ENCODE assay signal across 14 cellular contexts in the genomic region with DNA sequence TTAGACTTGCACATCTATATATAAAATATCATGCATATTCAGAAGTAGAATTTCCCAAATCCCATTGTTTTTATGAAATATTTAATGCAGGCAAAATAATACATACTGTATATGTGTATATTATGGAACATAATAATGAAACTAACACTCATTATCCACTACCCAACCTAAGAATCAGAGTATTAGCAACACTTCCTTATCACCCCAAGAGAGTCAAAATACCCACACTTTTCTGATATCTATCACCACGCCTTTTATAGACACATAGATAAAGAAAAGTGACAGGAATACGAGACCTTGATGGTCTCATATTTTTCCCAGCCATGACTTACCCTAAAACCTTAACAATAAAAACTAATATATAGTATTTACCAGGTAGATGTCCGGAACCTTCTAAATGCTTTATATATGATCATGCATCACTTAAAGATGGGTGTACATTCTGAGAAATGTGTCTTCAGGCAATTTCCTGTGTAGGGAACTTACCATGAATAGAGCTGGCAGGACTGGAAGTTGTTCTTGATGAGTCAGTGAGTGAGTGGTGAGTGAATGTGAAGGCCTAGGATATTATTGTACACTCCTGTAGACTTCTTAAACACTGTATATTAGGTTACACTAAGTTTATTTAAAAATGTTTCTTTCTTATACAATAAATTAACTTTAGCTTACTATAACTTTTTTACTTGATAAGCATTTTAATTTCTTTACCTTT. TPM values are rescaled to one million over a fixed set of nuclear protein-coding genes. Genes with fewer than 3 reads are reported as not detected.
DNase-seq lines count a peak whose midpoint lies in the region; ATAC-seq, FAIRE-seq and TF ChIP-seq lines count a peak whose summit lies in the region.
"Had no signal": no experiment of that assay in that cellular context is flagged by ENCODE, and none has a peak within 500 bp of the region (broad histone marks: within the 10 kb centered on the region; RNA-seq: fewer than 3 reads in every experiment).

No MANE protein-coding gene starts in this region.

- intact Hi-C loops in Right ventricle myocardium inferior (cut with DNase I): no loop called here

- H3K27me3 ChIP-seq in AG04450 (ENCODE audit: control insufficient read depth, insufficient read depth, low read length): no peaks in the 10 kb centered on the region
- H3K27me3 ChIP-seq in small intestine (ENCODE audit: control insufficient read depth in 2 of 2, insufficient read depth in 2 of 2, low read length in 2 of 2): no peaks in the 10 kb centered on the region
- H3K27me3 ChIP-seq: body of pancreas, esophagus muscularis mucosa had no signal

- CTCF ChIA-PET in AG04450 (lab: Charles Lee): interaction anchor here (1.1 to 1.2 kb wide), 2 partner anchors 40 to 335 kb away, joined by 3 read pairs; no protein-coding TSS in a partner anchor

- peak; percentile 20 for DNase-seq in AG04450 (ENCODE audit: low read depth, low spot score)
- DNase-seq in HT1080 (ENCODE audit: low read depth): peak; percentile 88
- peak; percentile 55 for DNase-seq in amniotic epithelial cell (ENCODE audit: low read depth)
- peak; percentile 40 for DNase-seq in foreskin melanocyte
- no peak for DNase-seq in Right ventricle myocardium inferior (ENCODE audit: missing footprints)
- DNase-seq in ecto neural progenitor cell (ENCODE audit: low spot score): no peak
- DNase-seq in small intestine: no peak
- DNase-seq: body of pancreas, left colon, NCI-H1930, T-helper 2 cell had no signal

- no peaks in the 10 kb centered on the region for H3K36me3 ChIP-seq in small intestine (ENCODE audit: control insufficient read depth in 2 of 2, insufficient read depth in 2 of 2, low read length in 2 of 2)
- H3K36me3 ChIP-seq: esophagus muscularis mucosa had no signal

- no peaks in the 10 kb centered on the region for H3K4me1 ChIP-seq in small intestine (ENCODE audit: control insufficient read depth in 2 of 2, insufficient read depth in 1 of 2, low read depth in 1 of 2, low read length in 1 of 2)
- H3K4me1 ChIP-seq: body of pancreas, esophagus muscularis mucosa had no signal

- H3K4me3 ChIP-seq in AG04450 (ENCODE audit: low read depth, low read length) (no peak overlapping the region), small intestine (ENCODE audit: low read depth in 1 of 2, low read length in 2 of 2) (no peak overlapping the region)
- H3K4me3 ChIP-seq: body of pancreas, esophagus muscularis mucosa had no signal

- POLR2A ChIA-PET in AG04450 (lab: Yijun Ruan, JAX): no interaction called here

- ATAC-seq in Right ventricle myocardium inferior (no peak), HG03025 (IDR thresholded peaks at IDR 0.05; ENCODE audit: low FRiP score, unreplicated experiment) (no peak)
- ATAC-seq: body of pancreas, HepG2, left colon had no signal

- H3K9me3 ChIP-seq in AG04450 (ENCODE audit: control insufficient read depth, insufficient read depth, low read length) (no peaks in the 10 kb centered on the region), small intestine (ENCODE audit: control insufficient read depth, low read depth) (no peaks in the 10 kb centered on the region)
- H3K9me3 ChIP-seq: body of pancreas, esophagus muscularis mucosa had no signal

- no peak for TF ChIP-seq CTCF in AG04450 (IDR thresholded peaks at IDR 0.05; ENCODE audit: low read depth, low read length)

- WGBS in small intestine, 3 donors: 41 to 72% (median 42%) methylated on average over 3 of the region's 3 CpGs

- H3K27ac ChIP-seq in AG04450 (ENCODE audit: low read depth, low read length) (no peak overlapping the region), small intestine (ENCODE audit: low read depth in 1 of 2, low read length in 1 of 2) (no peak overlapping the region)
- H3K27ac ChIP-seq: body of pancreas, esophagus muscularis mucosa had no signal

- no peak for FAIRE-seq in small intestine (lab: Jason Lieb, UNC)
- FAIRE-seq: HepG2 had no signal

RNA-seq across cellular contexts. Expression of a gene that starts 45.5 kb away (rescaled TPM):
- polyA plus RNA-seq in AG04450 (2011; rRNA removed): 28.5 and 29.3 TPM in 2 replicates
- polyA minus RNA-seq in AG04450 (2011; rRNA and poly(A)+ RNA removed): 20.0 and 24.5 TPM in 2 replicates
- 0.07 TPM in 1 of 2 replicates, not detected in the other for total RNA-seq in HT1080 (2014; rRNA removed; shearing (Covaris generic))
- polyA plus RNA-seq in HT1080 (2015; cell fraction: cytosol; rRNA removed): 0.21 and 0.24 TPM in 2 replicates
- polyA plus RNA-seq in HT1080 (2015; cell fraction: nucleus; rRNA removed): 0.03 and 0.18 TPM in 2 replicates
- 1.0 TPM for total RNA-seq in Right ventricle myocardium inferior
- polyA plus RNA-seq in small intestine: under 1 TPM in 1 of 3 donors, not detected in 2; 0.22 TPM

Comparison
In these comparisons a context has a peak if more than half of its experiments do, and no peak if none do; other contexts are left out.
1. DNase-seq: peak in AG04450 (single experiment), HT1080 (single experiment), amniotic epithelial cell (single experiment) and foreskin melanocyte (single experiment); none in Right ventricle myocardium inferior (single experiment), ecto neural progenitor cell (single experiment) and small intestine (single experiment).